1 cellular context compared by ENCODE assay signal in genomic region chr13:52010890-52011689, GRCh38.
A peak's percentile ranks its signal among the peaks of the same experiment; 100 is the strongest.
TF ChIP-seq lines count a peak whose summit lies in the region.

Gene ATP7B, minus strand, starts transcription at chr13:52011450. Its CDS starts 113 bp downstream, at chr13:52011337.

TF ChIP-seq in K562, 482 proteins besides CTCF, POLR2A, EP300 and RAD21 (continued from another document and continues in another):
- TF ChIP-seq MGA (IDR thresholded peaks at IDR 0.05) (peak; percentile 20; the same call in 1 of the 2 replicates), GMEB1 (CRISPR knock-in tag; IDR thresholded peaks at IDR 0.05) (no peak), LCOR (CRISPR knock-in tag; IDR thresholded peaks at IDR 0.05) (peak; percentile 19; the same call in 1 of the 2 replicates), ZNF408 (CRISPR knock-in tag; IDR thresholded peaks at IDR 0.05; ENCODE audit: low read depth) (no peak), ATF7 (IDR thresholded peaks at IDR 0.05) (no peak), GABPB1 (CRISPR knock-in tag; IDR thresholded peaks at IDR 0.05) (peak; percentile 44; the same call in 1 of the 2 replicates), PKNOX1 (IDR thresholded peaks at IDR 0.05) (no peak), KAT7 (CRISPR knock-in tag; IDR thresholded peaks at IDR 0.05; ENCODE audit: borderline replicate concordance) (peak; percentile 96; the same call in 1 of the 2 replicates), ETV5 (CRISPR knock-in tag; IDR thresholded peaks at IDR 0.05; ENCODE audit: low read depth) (no peak), GATA2 (CRISPR knock-in tag; IDR thresholded peaks at IDR 0.05) (no peak), RBM25 (IDR thresholded peaks at IDR 0.05; ENCODE audit: low read depth, low read length, severe bottlenecking) (no peak), CREBBP (IDR thresholded peaks at IDR 0.05; ENCODE audit: low read depth, low read length) (no peak), E2F6 (IDR thresholded peaks at IDR 0.05; ENCODE audit: borderline replicate concordance in 1 of 2, extremely low read depth in 1 of 2, insufficient read depth in 1 of 2, insufficient read length in 1 of 2, low read depth in 1 of 2, low read length in 1 of 2, poor library complexity in 1 of 2, severe bottlenecking in 1 of 2) (peak in 1 of 2 experiments; percentile 60), ZNF436 (CRISPR knock-in tag; IDR thresholded peaks at IDR 0.05) (no peak), MTA1 (IDR thresholded peaks at IDR 0.05; ENCODE audit: borderline replicate concordance) (no peak), POLR3A (IDR thresholded peaks at IDR 0.05; ENCODE audit: borderline replicate concordance, extremely low read depth, insufficient read depth, insufficient read length) (no peak), ZNF551 (CRISPR knock-in tag; IDR thresholded peaks at IDR 0.05) (no peak), ZNF589 (CRISPR knock-in tag; IDR thresholded peaks at IDR 0.05; ENCODE audit: low read depth) (0 out of 2 replicates have a peak, but pooled peaks have one; percentile 19), WHSC1 (IDR thresholded peaks at IDR 0.05; ENCODE audit: low read length) (no peak), ZNF766 (CRISPR knock-in tag; conservative IDR thresholded peaks at IDR 0.05) (no peak), CCNT2 (IDR thresholded peaks at IDR 0.05; ENCODE audit: borderline replicate concordance, extremely low read depth, insufficient read length, low read depth, low read length) (no peak), ILF3 (IDR thresholded peaks at IDR 0.05; ENCODE audit: borderline replicate concordance) (no peak), RBM22 (IDR thresholded peaks at IDR 0.05; ENCODE audit: low read depth, low read length, poor library complexity, severe bottlenecking) (no peak), KDM5B (IDR thresholded peaks at IDR 0.05; ENCODE audit: insufficient replicate concordance, low read depth, low read length) (no peak)
- TF ChIP-seq, protein P1, sequence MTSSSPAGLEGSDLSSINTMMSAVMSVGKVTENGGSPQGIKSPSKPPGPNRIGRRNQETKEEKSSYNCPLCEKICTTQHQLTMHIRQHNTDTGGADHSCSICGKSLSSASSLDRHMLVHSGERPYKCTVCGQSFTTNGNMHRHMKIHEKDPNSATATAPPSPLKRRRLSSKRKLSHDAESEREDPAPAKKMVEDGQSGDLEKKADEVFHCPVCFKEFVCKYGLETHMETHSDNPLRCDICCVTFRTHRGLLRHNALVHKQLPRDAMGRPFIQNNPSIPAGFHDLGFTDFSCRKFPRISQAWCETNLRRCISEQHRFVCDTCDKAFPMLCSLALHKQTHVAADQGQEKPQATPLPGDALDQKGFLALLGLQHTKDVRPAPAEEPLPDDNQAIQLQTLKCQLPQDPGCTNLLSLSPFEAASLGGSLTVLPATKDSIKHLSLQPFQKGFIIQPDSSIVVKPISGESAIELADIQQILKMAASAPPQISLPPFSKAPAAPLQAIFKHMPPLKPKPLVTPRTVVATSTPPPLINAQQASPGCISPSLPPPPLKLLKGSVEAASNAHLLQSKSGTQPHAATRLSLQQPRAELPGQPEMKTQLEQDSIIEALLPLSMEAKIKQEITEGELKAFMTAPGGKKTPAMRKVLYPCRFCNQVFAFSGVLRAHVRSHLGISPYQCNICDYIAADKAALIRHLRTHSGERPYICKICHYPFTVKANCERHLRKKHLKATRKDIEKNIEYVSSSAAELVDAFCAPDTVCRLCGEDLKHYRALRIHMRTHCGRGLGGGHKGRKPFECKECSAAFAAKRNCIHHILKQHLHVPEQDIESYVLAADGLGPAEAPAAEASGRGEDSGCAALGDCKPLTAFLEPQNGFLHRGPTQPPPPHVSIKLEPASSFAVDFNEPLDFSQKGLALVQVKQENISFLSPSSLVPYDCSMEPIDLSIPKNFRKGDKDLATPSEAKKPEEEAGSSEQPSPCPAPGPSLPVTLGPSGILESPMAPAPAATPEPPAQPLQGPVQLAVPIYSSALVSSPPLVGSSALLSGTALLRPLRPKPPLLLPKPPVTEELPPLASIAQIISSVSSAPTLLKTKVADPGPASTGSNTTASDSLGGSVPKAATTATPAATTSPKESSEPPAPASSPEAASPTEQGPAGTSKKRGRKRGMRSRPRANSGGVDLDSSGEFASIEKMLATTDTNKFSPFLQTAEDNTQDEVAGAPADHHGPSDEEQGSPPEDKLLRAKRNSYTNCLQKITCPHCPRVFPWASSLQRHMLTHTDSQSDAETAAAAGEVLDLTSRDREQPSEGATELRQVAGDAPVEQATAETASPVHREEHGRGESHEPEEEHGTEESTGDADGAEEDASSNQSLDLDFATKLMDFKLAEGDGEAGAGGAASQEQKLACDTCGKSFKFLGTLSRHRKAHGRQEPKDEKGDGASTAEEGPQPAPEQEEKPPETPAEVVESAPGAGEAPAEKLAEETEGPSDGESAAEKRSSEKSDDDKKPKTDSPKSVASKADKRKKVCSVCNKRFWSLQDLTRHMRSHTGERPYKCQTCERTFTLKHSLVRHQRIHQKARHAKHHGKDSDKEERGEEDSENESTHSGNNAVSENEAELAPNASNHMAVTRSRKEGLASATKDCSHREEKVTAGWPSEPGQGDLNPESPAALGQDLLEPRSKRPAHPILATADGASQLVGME (CRISPR knock-in tag; IDR thresholded peaks at IDR 0.05): no peak
- TF ChIP-seq, protein P2, sequence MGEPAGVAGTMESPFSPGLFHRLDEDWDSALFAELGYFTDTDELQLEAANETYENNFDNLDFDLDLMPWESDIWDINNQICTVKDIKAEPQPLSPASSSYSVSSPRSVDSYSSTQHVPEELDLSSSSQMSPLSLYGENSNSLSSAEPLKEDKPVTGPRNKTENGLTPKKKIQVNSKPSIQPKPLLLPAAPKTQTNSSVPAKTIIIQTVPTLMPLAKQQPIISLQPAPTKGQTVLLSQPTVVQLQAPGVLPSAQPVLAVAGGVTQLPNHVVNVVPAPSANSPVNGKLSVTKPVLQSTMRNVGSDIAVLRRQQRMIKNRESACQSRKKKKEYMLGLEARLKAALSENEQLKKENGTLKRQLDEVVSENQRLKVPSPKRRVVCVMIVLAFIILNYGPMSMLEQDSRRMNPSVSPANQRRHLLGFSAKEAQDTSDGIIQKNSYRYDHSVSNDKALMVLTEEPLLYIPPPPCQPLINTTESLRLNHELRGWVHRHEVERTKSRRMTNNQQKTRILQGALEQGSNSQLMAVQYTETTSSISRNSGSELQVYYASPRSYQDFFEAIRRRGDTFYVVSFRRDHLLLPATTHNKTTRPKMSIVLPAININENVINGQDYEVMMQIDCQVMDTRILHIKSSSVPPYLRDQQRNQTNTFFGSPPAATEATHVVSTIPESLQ (CRISPR knock-in tag; IDR thresholded peaks at IDR 0.05): 0 out of 2 replicates have a peak, but pooled peaks have one; percentile 25
- TF ChIP-seq, protein P3, sequence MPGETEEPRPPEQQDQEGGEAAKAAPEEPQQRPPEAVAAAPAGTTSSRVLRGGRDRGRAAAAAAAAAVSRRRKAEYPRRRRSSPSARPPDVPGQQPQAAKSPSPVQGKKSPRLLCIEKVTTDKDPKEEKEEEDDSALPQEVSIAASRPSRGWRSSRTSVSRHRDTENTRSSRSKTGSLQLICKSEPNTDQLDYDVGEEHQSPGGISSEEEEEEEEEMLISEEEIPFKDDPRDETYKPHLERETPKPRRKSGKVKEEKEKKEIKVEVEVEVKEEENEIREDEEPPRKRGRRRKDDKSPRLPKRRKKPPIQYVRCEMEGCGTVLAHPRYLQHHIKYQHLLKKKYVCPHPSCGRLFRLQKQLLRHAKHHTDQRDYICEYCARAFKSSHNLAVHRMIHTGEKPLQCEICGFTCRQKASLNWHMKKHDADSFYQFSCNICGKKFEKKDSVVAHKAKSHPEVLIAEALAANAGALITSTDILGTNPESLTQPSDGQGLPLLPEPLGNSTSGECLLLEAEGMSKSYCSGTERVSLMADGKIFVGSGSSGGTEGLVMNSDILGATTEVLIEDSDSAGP (CRISPR knock-in tag; IDR thresholded peaks at IDR 0.05): no peak
